In genomic region chr7:139230484-139230773, GRCh38 we compare ENCODE assay signal across 8 cellular contexts. TPM values are rescaled to one million over a fixed set of nuclear protein-coding genes. Genes with fewer than 3 reads are reported as not detected.
DNase-seq lines count a peak whose midpoint lies in the region; ATAC-seq and TF ChIP-seq lines count a peak whose summit lies in the region.

No MANE protein-coding gene starts in this region.

- peak overlapping the region; percentile 100 for H3K4me3 ChIP-seq in thoracic aorta

- H3K36me3 ChIP-seq in thoracic aorta, result no peaks in the 10 kb centered on the region

- no peaks in the 10 kb centered on the region for H3K27me3 ChIP-seq in thoracic aorta (replicated peaks; ENCODE audit: insufficient read depth)

- POLR2A ChIA-PET in activated CD4-positive, alpha-beta T cell treated with anti-CD3 and anti-CD28 coated beads for 36 hours (lab: Charles Lee), result no interaction called here

- no peak for ATAC-seq in activated CD4-positive, alpha-beta T cell treated with anti-CD3 and anti-CD28 coated beads for 36 hours
- no peak for ATAC-seq in thoracic aorta (ENCODE audit: insufficient number of reproducible peaks, low FRiP score, low read depth)
- no peak for ATAC-seq in GM18907 (IDR thresholded peaks at IDR 0.05; ENCODE audit: unreplicated experiment)

- intact Hi-C loops in activated CD4-positive, alpha-beta T cell treated with anti-CD3 and anti-CD28 coated beads for 36 hours (cut with DNase I, micrococcal nuclease), result loop anchor here (2.0 to 5.0 kb wide), 7 partner anchors 110 to 768 kb away; partner anchors contain the start of genes ZC3HAV1 (in 2 of the 2), FMC1 (in 1 of the 2), TRIM24 (in 1 of the 2) and ZC3HAV1L (in 1 of the 2)

- H3K4me1 Mint-ChIP-seq in activated CD4-positive, alpha-beta T cell treated with anti-CD3 and anti-CD28 coated beads for 36 hours, result peaks cover 20% of the 10 kb centered on the region

- peaks cover 12 to 28% of the 10 kb centered on the region in 2 donors for H3K4me1 ChIP-seq in thoracic aorta (ENCODE audit: control insufficient read depth in 1 of 2, low read depth in 2 of 2)

- H3K27me3 Mint-ChIP-seq in activated CD4-positive, alpha-beta T cell treated with anti-CD3 and anti-CD28 coated beads for 36 hours, result peaks cover 3% of the 10 kb centered on the region

- H3K9me3 ChIP-seq in thoracic aorta, result no peaks in the 10 kb centered on the region

- H3K9me3 Mint-ChIP-seq in activated CD4-positive, alpha-beta T cell treated with anti-CD3 and anti-CD28 coated beads for 36 hours (ENCODE audit: low read depth), result no peaks in the 10 kb centered on the region

- H3K27ac ChIP-seq in angular gyrus (ENCODE audit: low read depth, low read length) (peak overlapping the region; percentile 63), thoracic aorta (peak overlapping the region; percentile 67 to 95)

- CTCF ChIA-PET in activated CD4-positive, alpha-beta T cell treated with anti-CD3 and anti-CD28 coated beads for 36 hours (lab: Charles Lee), result interaction anchor here (0.6 kb wide), 1 partner anchor 72 kb away, joined by 3 read pairs; no protein-coding TSS in a partner anchor

- peaks cover 5% of the 10 kb centered on the region for H3K36me3 Mint-ChIP-seq in activated CD4-positive, alpha-beta T cell treated with anti-CD3 and anti-CD28 coated beads for 36 hours (ENCODE audit: low read depth)

- no peak for DNase-seq in activated CD4-positive, alpha-beta T cell treated with anti-CD3 and anti-CD28 coated beads for 36 hours
- no peak for DNase-seq in activated CD4-positive, alpha-beta T cell treated with anti-CD3 and anti-CD28 coated beads for 4 hours
- DNase-seq in kidney glomerular epithelial cell (lab: John Stamatoyannopoulos, UW), result peak; percentile 61
- DNase-seq in thoracic aorta (ENCODE audit: low spot score), result no peak
- DNase-seq in cortex of kidney (lab: John Stamatoyannopoulos, UW), result no peak
- DNase-seq in HK-2 (ENCODE audit: unreplicated experiment), result no peak

- peak overlapping the region; percentile 98 for H3K4me3 Mint-ChIP-seq in activated CD4-positive, alpha-beta T cell treated with anti-CD3 and anti-CD28 coated beads for 36 hours

- peak overlapping the region; percentile 93 for H3K27ac Mint-ChIP-seq in activated CD4-positive, alpha-beta T cell treated with anti-CD3 and anti-CD28 coated beads for 36 hours

- no peak for TF ChIP-seq CTCF in thoracic aorta (IDR thresholded peaks at IDR 0.05)

RNA-seq across cellular contexts. Expression of gene UBN2, which starts 0.6 kb away (rescaled TPM):
- total RNA-seq in activated CD4-positive, alpha-beta T cell treated with anti-CD3 and anti-CD28 coated beads for 36 hours, result 10 to 100 TPM in 1 of 2 experiments, 1 to 10 TPM in 1; 8.3 to 11.8 TPM
- total RNA-seq in thoracic aorta, result 10 to 100 TPM; 13.4 to 18.8 TPM
